In the genomic region with DNA sequence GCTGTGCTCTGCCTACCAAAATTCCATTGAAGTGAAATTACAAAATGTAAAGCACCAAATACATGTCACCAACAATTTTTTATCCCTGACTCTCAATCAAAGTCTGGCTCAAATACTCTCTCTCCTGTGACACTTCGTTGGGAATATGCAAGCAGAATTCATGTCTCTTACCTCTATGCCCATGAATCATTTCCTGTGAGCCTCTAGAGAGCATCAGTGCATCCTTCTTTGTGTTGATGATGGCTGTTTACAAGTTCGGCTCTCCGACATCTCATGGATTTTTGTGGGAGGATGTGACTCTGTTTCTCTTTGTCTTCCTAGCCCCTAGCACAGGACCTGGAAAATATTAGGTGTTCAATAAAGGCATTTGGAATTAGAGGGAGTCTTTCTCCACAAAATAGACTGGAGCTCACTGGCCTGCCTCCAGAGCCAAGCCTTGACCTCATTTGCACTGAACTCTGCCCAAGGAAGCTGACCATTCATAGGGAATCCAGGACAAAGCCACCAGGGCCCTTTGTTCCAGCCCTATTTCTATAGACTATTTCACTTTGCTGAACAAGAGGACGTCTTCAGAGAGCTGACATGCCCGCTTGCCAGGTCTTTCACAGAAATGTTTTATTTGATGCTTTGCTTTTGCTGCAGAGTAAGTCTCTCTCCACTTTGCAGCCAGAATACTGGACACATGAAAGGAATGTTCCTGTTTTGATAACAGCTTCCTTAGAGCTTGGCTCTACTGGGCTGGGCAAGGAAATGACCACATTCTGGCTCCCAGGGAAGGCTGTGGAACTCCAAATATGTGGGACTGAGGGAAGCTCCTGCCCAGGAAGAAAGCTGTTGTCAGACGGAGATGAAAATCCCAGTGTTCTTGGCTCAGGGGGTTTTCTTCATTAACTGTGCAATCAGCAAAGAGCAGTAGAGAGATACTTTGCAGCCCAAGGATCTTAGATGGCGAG, we compare ENCODE assay signal across 11 cellular contexts.
DNase-seq lines count a peak whose midpoint lies in the region; ATAC-seq, FAIRE-seq and TF ChIP-seq lines count a peak whose summit lies in the region.
"Had no signal": no experiment of that assay in that cellular context is flagged by ENCODE, and none has a peak within 500 bp of the region (broad histone marks: within the 10 kb centered on the region; RNA-seq: fewer than 3 reads in every experiment).

No MANE protein-coding gene starts in this region.

- H3K36me3 ChIP-seq in endothelial cell of umbilical vein (ENCODE audit: control insufficient read depth in 2 of 2, extremely low read depth in 1 of 2, insufficient read depth in 2 of 2, low read length in 2 of 2) (no peaks in the 10 kb centered on the region), lower lobe of right lung (no peaks in the 10 kb centered on the region)
- H3K36me3 ChIP-seq: BE2C had no signal

- H3K27ac ChIP-seq in endothelial cell of umbilical vein (ENCODE audit: insufficient read depth, low read depth, low read length) (peak overlapping the region; percentile 81), lower lobe of right lung (peak overlapping the region; percentile 48)

- no peak for TF ChIP-seq RAD21 in Ishikawa (IDR thresholded peaks at IDR 0.05; ENCODE audit: low read depth)

- TF ChIP-seq POLR2A in endothelial cell of umbilical vein (IDR thresholded peaks at IDR 0.05; ENCODE audit: low read depth, low read length): no peak

- ATAC-seq in lower lobe of right lung: peak; percentile 21 to 72
- ATAC-seq in GM21529 (IDR thresholded peaks at IDR 0.05; ENCODE audit: unreplicated experiment): no peak
- no peak for ATAC-seq in HG03442 (IDR thresholded peaks at IDR 0.05; ENCODE audit: unreplicated experiment)
- no peak for ATAC-seq in GM18858 (IDR thresholded peaks at IDR 0.05; ENCODE audit: unreplicated experiment)

- H3K4me3 ChIP-seq in endothelial cell of umbilical vein (replicated peaks in 1 of 3; ENCODE audit: insufficient read depth in 1 of 3, low read depth in 1 of 3, low read length in 3 of 3) (no peak overlapping the region), lower lobe of right lung (no peak overlapping the region)

- dilution Hi-C loops in endothelial cell of umbilical vein (cut with MboI; ENCODE audit: extremely low pct_ligation_motif_present, low sequenced_read_pairs): no loop called here

- H3K4me2 ChIP-seq in endothelial cell of umbilical vein (ENCODE audit: insufficient read depth, low read length): peak overlapping the region; percentile 43

- no peak for TF ChIP-seq EP300 in Ishikawa (IDR thresholded peaks at IDR 0.05; ENCODE audit: borderline replicate concordance)

- H3K9me1 ChIP-seq in endothelial cell of umbilical vein (replicated peaks; ENCODE audit: control insufficient read depth, extremely low read depth, insufficient read depth, low read length): no peaks in the 10 kb centered on the region

- intact Hi-C loops in endothelial cell of umbilical vein (cut with micrococcal nuclease): loop anchor here (1.0 to 5.0 kb wide), 4 partner anchors 19 to 224 kb away; no protein-coding TSS in a partner anchor
- intact Hi-C loops in lower lobe of right lung (cut with DNase I): no loop called here

- H4K20me1 ChIP-seq in endothelial cell of umbilical vein (replicated peaks; ENCODE audit: control insufficient read depth, extremely low read depth, insufficient read depth, low read length): no peaks in the 10 kb centered on the region

- H3K27me3 ChIP-seq in endothelial cell of umbilical vein (ENCODE audit: control insufficient read depth in 2 of 2, insufficient read depth in 2 of 2, low read length in 2 of 2) (no peaks in the 10 kb centered on the region), lower lobe of right lung (ENCODE audit: low read depth) (no peaks in the 10 kb centered on the region)

- peaks cover 22% of the 10 kb centered on the region for H3K4me1 ChIP-seq in endothelial cell of umbilical vein (ENCODE audit: control insufficient read depth, extremely low read depth, insufficient read depth, low read length)
- H3K4me1 ChIP-seq in lower lobe of right lung: peaks cover 22% of the 10 kb centered on the region
- H3K4me1 ChIP-seq: BE2C had no signal

- TF ChIP-seq CTCF in endothelial cell of umbilical vein (IDR thresholded peaks at IDR 0.05; ENCODE audit: extremely low read depth in 1 of 2, insufficient read depth in 1 of 2, low read depth in 1 of 2, low read length in 2 of 2) (no peak), lower lobe of right lung (IDR thresholded peaks at IDR 0.05) (no peak)

- no peak overlapping the region for H2AFZ ChIP-seq in endothelial cell of umbilical vein (ENCODE audit: low read depth, low read length)

- peak; percentile 98 for FAIRE-seq in endothelial cell of umbilical vein (lab: Jason Lieb, UNC)

- POLR2A ChIA-PET in endothelial cell of umbilical vein (lab: Charles Lee): interaction anchor here (0.5 to 0.6 kb wide), 2 partner anchors 155 to 424 kb away, joined by 3 read pairs; no protein-coding TSS in a partner anchor

- TSS peak; percentile 62 for BruUV-seq in endothelial cell of umbilical vein (replicated peaks; lab: Mats Ljungman, UMichigan)

- CTCF ChIA-PET in endothelial cell of umbilical vein (lab: Charles Lee): interaction anchor here (1.0 to 1.5 kb wide), 5 partner anchors 12 to 268 kb away, joined by 3 to 5 read pairs (median 3); no protein-coding TSS in a partner anchor

- no peaks in the 10 kb centered on the region for H3K79me2 ChIP-seq in endothelial cell of umbilical vein (ENCODE audit: control insufficient read depth, insufficient read depth, low read length)

- peak; percentile 36 for DNase-seq in 8988T
- DNase-seq in endothelial cell of umbilical vein (ENCODE audit: low read depth, low spot score): peak; percentile 76
- no peak for DNase-seq in lower lobe of right lung
- DNase-seq in cortex of kidney (lab: John Stamatoyannopoulos, UW): no peak
- DNase-seq: activated naive CD8-positive, alpha-beta T cell treated with anti-CD3 and anti-CD28 coated beads, Interleukin-2, amount 10 ng/mL, durations not matched to agents 7 days and 5 days; BE2C; NCI-H1092 had no signal

- H3K9me3 ChIP-seq in endothelial cell of umbilical vein (replicated peaks; ENCODE audit: control insufficient read depth, insufficient read depth, low read length) (no peaks in the 10 kb centered on the region), lower lobe of right lung (peaks cover 8% of the 10 kb centered on the region)
- H3K9me3 ChIP-seq: BE2C had no signal

- peak overlapping the region; percentile 52 for H3K9ac ChIP-seq in endothelial cell of umbilical vein (replicated peaks; ENCODE audit: extremely low read depth, insufficient read depth, low read length)

TF ChIP-seq in Ishikawa, 13 proteins besides CTCF, POLR2A, EP300 and RAD21 (continues in another document):
- TF ChIP-seq FOXM1 (IDR thresholded peaks at IDR 0.05; ENCODE audit: borderline replicate concordance, low read depth) (no peak), ZBTB7A (IDR thresholded peaks at IDR 0.05; ENCODE audit: low read depth) (no peak), NFIC (IDR thresholded peaks at IDR 0.05) (no peak), CEBPB (IDR thresholded peaks at IDR 0.05) (no peak), TEAD4 (IDR thresholded peaks at IDR 0.05) (peak; percentile 34; the same call in 1 of the 2 replicates)

TF ChIP-seq in endothelial cell of umbilical vein, 7 proteins besides CTCF, POLR2A, EP300 and RAD21:
- TF ChIP-seq, protein P1, sequence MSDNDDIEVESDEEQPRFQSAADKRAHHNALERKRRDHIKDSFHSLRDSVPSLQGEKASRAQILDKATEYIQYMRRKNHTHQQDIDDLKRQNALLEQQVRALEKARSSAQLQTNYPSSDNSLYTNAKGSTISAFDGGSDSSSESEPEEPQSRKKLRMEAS (IDR thresholded peaks at IDR 0.05; ENCODE audit: insufficient read depth, insufficient read length): no peak
- TF ChIP-seq POLR2AphosphoS5 (IDR thresholded peaks at IDR 0.05; ENCODE audit: insufficient read depth, low read depth, low read length) (peak; percentile 41), FOS (IDR thresholded peaks at IDR 0.05; ENCODE audit: borderline replicate concordance, insufficient read depth, low read length) (peak; percentile 34), EZH2 (IDR thresholded peaks at IDR 0.05; ENCODE audit: borderline replicate concordance, low read depth, low read length, severe bottlenecking) (no peak), GATA2 (IDR thresholded peaks at IDR 0.05; ENCODE audit: insufficient read depth, insufficient read length, low read depth, low read length) (peak; percentile 54), MYC (IDR thresholded peaks at IDR 0.05; ENCODE audit: low read depth, low read length) (no peak), JUN (IDR thresholded peaks at IDR 0.05; ENCODE audit: borderline replicate concordance, insufficient read depth, insufficient read length, low read depth) (peak; percentile 50)
TF ChIP-seq in endothelial cell of umbilical vein: peak in this region for 4.

Comparison
In these comparisons a context has a peak if more than half of its experiments do, and no peak if none do; other contexts are left out.
1. DNase-seq: peak in 8988T (single experiment) and endothelial cell of umbilical vein (single experiment); none in lower lobe of right lung (single experiment) and cortex of kidney (single experiment).
2. ATAC-seq: peak in lower lobe of right lung (2 of 2); none in GM21529 (single experiment), HG03442 (single experiment) and GM18858 (single experiment).